35 cellular contexts compared by ENCODE assay signal in genomic region chr16:65822148-65822547, GRCh38.
"Had no signal": no experiment of that assay in that cellular context is flagged by ENCODE, and none has a peak within 500 bp of the region (broad histone marks: within the 10 kb centered on the region; RNA-seq: fewer than 3 reads in every experiment).

No MANE protein-coding gene starts in this region.

- H3K27me3 ChIP-seq: MG63 had no signal

- DNase-seq: Karpas-422, Kasumi-1, MG63, MM.1S, MV-4-11, NCI-H1048, NCI-H1092, NCI-H1092 treated with DMSO at 0.1 percent for 48 hours, NCI-H1105, NCI-H1105 treated with DMSO at 0.1 percent for 48 hours, NCI-H1417, NCI-H1417 treated with DMSO at 0.1 percent for 48 hours, NCI-H1436, NCI-H1436 treated with DMSO at 0.1 percent for 48 hours, NCI-H146, NCI-H1694, NCI-H1694 treated with DMSO at 0.1 percent for 48 hours, NCI-H187, NCI-H187 treated with DMSO at 0.1 percent for 48 hours, NCI-H1930, NCI-H2029, NCI-H2029 treated with DMSO at 0.1 percent for 48 hours, NCI-H2081, NCI-H2081 treated with DMSO at 0.1 percent for 48 hours, NCI-H2107, NCI-H2171, NCI-H2171 treated with DMSO at 0.1 percent for 48 hours, NCI-H2227 treated with DMSO at 0.1 percent for 48 hours, NCI-H226, NCI-H345, NCI-H446, NCI-H446 treated with DMSO at 0.1 percent for 48 hours, NCI-H510A, NCI-H510A treated with DMSO at 0.1 percent for 48 hours, NCI-H524 had no signal

- H3K9me3 ChIP-seq: MG63 had no signal

- H3K4me3 ChIP-seq: MG63 had no signal

- H3K36me3 ChIP-seq: MG63 had no signal
